ENCODE assay signal across 8 cellular contexts in genomic region chr12:92142251-92142896, GRCh38. TPM values are rescaled to one million over a fixed set of nuclear protein-coding genes. Genes with fewer than 3 reads are reported as not detected.
DNase-seq lines count a peak whose midpoint lies in the region; ATAC-seq and TF ChIP-seq lines count a peak whose summit lies in the region.

No MANE protein-coding gene starts in this region.

- no peak for DNase-seq in A673 (ENCODE audit: low spot score)
- DNase-seq in HFFc6 = no peak
- DNase-seq in brain microvascular endothelial cell = no peak
- no peak for DNase-seq in D341Med (ENCODE audit: low spot score)
- DNase-seq in NOMO-1 treated with DMSO at 0.1 percent for 48 hours (lab: John Stamatoyannopoulos, UW; ENCODE audit: unreplicated experiment) = no peak

- H3K4me3 ChIP-seq in A673 (ENCODE audit: low read depth, low read length, poor library complexity, severe bottlenecking) (peak overlapping the region; percentile 96), brain microvascular endothelial cell (ENCODE audit: low read depth, low read length) (peak overlapping the region; percentile 93), mucosa of stomach (ENCODE audit: low read length) (peak overlapping the region; percentile 49)

- H3K9me3 ChIP-seq in A673 (ENCODE audit: low read depth, low read length, poor library complexity, severe bottlenecking) (no peaks in the 10 kb centered on the region), mucosa of stomach (ENCODE audit: control insufficient read depth, low read length) (no peaks in the 10 kb centered on the region)

- H3K27ac ChIP-seq in A673 (ENCODE audit: low read depth, low read length, poor library complexity, severe bottlenecking) (no peak overlapping the region), brain microvascular endothelial cell (peak overlapping the region; percentile 2)

- H3K4me1 ChIP-seq in A673 (ENCODE audit: insufficient read depth, low read length, poor library complexity, severe bottlenecking) (peaks cover 58% of the 10 kb centered on the region), mucosa of stomach (ENCODE audit: control insufficient read depth, insufficient read depth, low read length) (peaks cover 16% of the 10 kb centered on the region)

- peaks cover 49% of the 10 kb centered on the region for H3K36me3 Mint-ChIP-seq in HFFc6 (ENCODE audit: low read depth)

- H3K36me3 ChIP-seq in A673 (ENCODE audit: insufficient read depth, low read length, poor library complexity, severe bottlenecking) (peaks cover 33% of the 10 kb centered on the region), brain microvascular endothelial cell (replicated peaks) (peaks cover 11% of the 10 kb centered on the region), mucosa of stomach (ENCODE audit: control insufficient read depth, insufficient read depth, low read length) (no peaks in the 10 kb centered on the region)

- no TSS peak for BruUV-seq in A673 (replicated peaks; lab: Mats Ljungman, UMichigan)

- POLR2A ChIA-PET in A673 (lab: Charles Lee; ENCODE audit: low non-redundant PET) = interaction anchor here (0.6 kb wide), 1 partner anchor 24 kb away, joined by 3 read pairs; no protein-coding TSS in a partner anchor

- peak overlapping the region; percentile 99 for H3K4me3 Mint-ChIP-seq in HFFc6

- CTCF ChIA-PET in A673 (lab: Charles Lee) = no interaction called here

- H3K27me3 ChIP-seq in A673 (replicated peaks; ENCODE audit: insufficient read depth, low read depth, low read length, poor library complexity) (no peaks in the 10 kb centered on the region), brain microvascular endothelial cell (replicated peaks) (no peaks in the 10 kb centered on the region), mucosa of stomach (ENCODE audit: control insufficient read depth, insufficient read depth, low read length) (no peaks in the 10 kb centered on the region)

- H3K27ac Mint-ChIP-seq in HFFc6 = peak overlapping the region; percentile 97

- peak overlapping the region; percentile 97 for H3K9ac ChIP-seq in mucosa of stomach (ENCODE audit: low read length)

- H3K4me1 Mint-ChIP-seq in HFFc6 (ENCODE audit: low read depth) = peaks cover 68% of the 10 kb centered on the region

- intact Hi-C loops in A673 (cut with micrococcal nuclease; ENCODE audit: unreplicated experiment) = loop anchor here (5.0 kb wide), 3 partner anchors 110 to 760 kb away; no protein-coding TSS in a partner anchor

- H3K27me3 Mint-ChIP-seq in HFFc6 (ENCODE audit: insufficient read depth) = peaks cover 10% of the 10 kb centered on the region

- peaks cover 5% of the 10 kb centered on the region; the same call in 1 of the 2 replicates for H3K9me3 Mint-ChIP-seq in HFFc6

- TF ChIP-seq CTCF in A673 (conservative IDR thresholded peaks at IDR 0.05; ENCODE audit: low read depth, low read length) = no peak
- TF ChIP-seq CTCF in HFFc6 (IDR thresholded peaks at IDR 0.05) = no peak
- TF ChIP-seq CTCF in brain microvascular endothelial cell (IDR thresholded peaks at IDR 0.05; ENCODE audit: low read depth, low read length, missing control alignments) = no peak

- ATAC-seq in GM21717 (IDR thresholded peaks at IDR 0.05; ENCODE audit: unreplicated experiment) = no peak
- ATAC-seq in GM19452 (IDR thresholded peaks at IDR 0.05; ENCODE audit: unreplicated experiment) = no peak

- in situ Hi-C loops in brain microvascular endothelial cell (cut with HindIII; ENCODE audit: low pct_ligation_motif_present, low sequenced_read_pairs) = no loop called here

RNA-seq across cellular contexts. Expression of gene BTG1, which starts 3.3 kb away (rescaled TPM):
- total RNA-seq in A673 (2021) = 18.0 and 23.2 TPM in 2 replicates
- 10 to 100 TPM; 38.7 to 49.9 (median 45.3) TPM for total RNA-seq in HFFc6 (2021; fragmentation: NEBNext Ultra II Directional; extraction: Animal tissue kit (Norgen Biotek cat#: 25700))
